Comparison of ENCODE assay signal across 25 cellular contexts in the genomic region with DNA sequence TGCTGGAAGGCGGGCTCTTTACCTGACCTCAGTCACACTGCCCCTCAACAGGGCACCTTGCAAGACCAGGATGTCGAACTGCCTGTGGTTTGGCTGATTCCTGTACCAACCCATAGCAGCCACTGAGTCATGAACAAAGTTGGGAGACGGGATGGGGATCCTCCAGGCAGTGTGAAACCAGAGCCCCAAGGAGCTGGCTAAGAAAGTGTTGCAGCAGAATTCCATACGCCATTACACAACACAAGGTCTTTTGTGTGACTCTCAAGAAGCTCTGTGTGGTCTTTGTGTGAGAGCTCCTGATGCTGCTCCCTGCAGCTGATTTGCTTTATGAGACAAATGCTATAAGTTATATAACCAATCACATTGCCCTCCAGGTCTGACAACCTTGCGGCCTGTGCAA.
"Had no signal": no experiment of that assay in that cellular context is flagged by ENCODE, and none has a peak within 500 bp of the region (broad histone marks: within the 10 kb centered on the region; RNA-seq: fewer than 3 reads in every experiment).

No MANE protein-coding gene starts in this region.

- H3K4me3 Mint-ChIP-seq: activated B cell treated with CpG ODN at 0.5 μM for 24 hours; activated CD4-positive, alpha-beta memory T cell treated with anti-CD3 and anti-CD28 coated beads for 36 hours; activated CD4-positive, alpha-beta T cell treated with anti-CD3 and anti-CD28 coated beads, Interleukin-2, amount 10 ng/mL, durations not matched to agents 7 days and 5 days; activated naive CD8-positive, alpha-beta T cell treated with anti-CD3 and anti-CD28 coated beads, Interleukin-2, amount 10 ng/mL, durations not matched to agents 7 days and 5 days; activated T-cell treated with anti-CD3 and anti-CD28 coated beads, Interleukin-2, amount 50 U/mL, for 72 hours; central memory CD8-positive, alpha-beta T cell; T-helper 1 cell treated with Interleukin-12 subunit alpha and Interleukin-12 subunit beta and Interleukin-4 antibody, amounts not matched to agents 30 μg/mL and 1 μg/mL, for 36 hours had no signal

- H3K4me1 Mint-ChIP-seq: activated B cell treated with CpG ODN at 0.5 μM for 24 hours; activated CD4-positive, alpha-beta T cell treated with anti-CD3 and anti-CD28 coated beads, Interleukin-2, amount 10 ng/mL, durations not matched to agents 7 days and 5 days; activated naive CD8-positive, alpha-beta T cell treated with anti-CD3 and anti-CD28 coated beads, Interleukin-2, amount 10 ng/mL, durations not matched to agents 7 days and 5 days; central memory CD8-positive, alpha-beta T cell had no signal

- H3K27ac Mint-ChIP-seq: activated B cell treated with CpG ODN at 0.5 μM for 24 hours; activated CD4-positive, alpha-beta memory T cell treated with anti-CD3 and anti-CD28 coated beads for 36 hours; activated CD4-positive, alpha-beta T cell treated with anti-CD3 and anti-CD28 coated beads, Interleukin-2, amount 10 ng/mL, durations not matched to agents 7 days and 5 days; activated naive CD8-positive, alpha-beta T cell treated with anti-CD3 and anti-CD28 coated beads, Interleukin-2, amount 10 ng/mL, durations not matched to agents 7 days and 5 days; activated T-cell treated with anti-CD3 and anti-CD28 coated beads, Interleukin-2, amount 50 U/mL, for 72 hours; activated T-helper 2 cell treated with anti-CD3 and anti-CD28 coated beads, Interferon-gamma antibody, Interleukin-2, Interleukin-4, amounts not matched to agents 10 μg/mL and 5 μg/mL and 100 μg/mL, durations not matched to agents 14 hours and 24 hours and 36 hours; T-helper 1 cell treated with Interleukin-12 subunit alpha and Interleukin-12 subunit beta and Interleukin-4 antibody, amounts not matched to agents 30 μg/mL and 1 μg/mL, for 36 hours had no signal

- H3K4me3 ChIP-seq: adrenal gland, MG63, Peyer's patch, SJSA1 had no signal

- H3K27me3 Mint-ChIP-seq: activated B cell treated with CpG ODN at 0.5 μM for 24 hours; activated CD4-positive, alpha-beta memory T cell treated with anti-CD3 and anti-CD28 coated beads for 36 hours; activated CD4-positive, alpha-beta T cell treated with anti-CD3 and anti-CD28 coated beads, Interleukin-2, amount 10 ng/mL, durations not matched to agents 7 days and 5 days; activated naive CD8-positive, alpha-beta T cell treated with anti-CD3 and anti-CD28 coated beads, Interleukin-2, amount 10 ng/mL, durations not matched to agents 7 days and 5 days; central memory CD8-positive, alpha-beta T cell had no signal

- H3K27ac ChIP-seq: adrenal gland, Peyer's patch, SJSA1 had no signal

- DNase-seq: activated B cell treated with CpG ODN at 0.5 μM for 24 hours; activated CD4-positive, alpha-beta memory T cell treated with anti-CD3 and anti-CD28 coated beads for 36 hours; activated CD4-positive, alpha-beta T cell treated with anti-CD3 and anti-CD28 coated beads for 1 hour; activated CD4-positive, alpha-beta T cell treated with anti-CD3 and anti-CD28 coated beads, Interleukin-2, amount 10 ng/mL, durations not matched to agents 7 days and 5 days; activated gamma-delta T cell treated with Interleukin-2 at 50 U/mL for 16 hours; activated naive CD4-positive, alpha-beta T cell treated with anti-CD3 and anti-CD28 coated beads, Interleukin-2, amount 50 U/mL, for 16 hours; activated naive CD8-positive, alpha-beta T cell treated with anti-CD3 and anti-CD28 coated beads, Interleukin-2, amount 10 ng/mL, durations not matched to agents 7 days and 5 days; activated T-cell treated with anti-CD3 and anti-CD28 coated beads for 4 hours; activated T-cell treated with anti-CD3 and anti-CD28 coated beads, Interleukin-2, amount 50 U/mL, for 72 hours; adrenal gland; anterior cingulate cortex; KBM-7; MG63; NCI-H1105; NCI-H1436; NCI-H1694 treated with DMSO at 0.1 percent for 48 hours; NCI-H2029 treated with DMSO at 0.1 percent for 48 hours; NCI-H446; NCI-H524; Peyer's patch; SHP77 had no signal

- H3K27me3 ChIP-seq: adrenal gland, MG63, Peyer's patch, SJSA1 had no signal

- H3K9me3 Mint-ChIP-seq: activated B cell treated with CpG ODN at 0.5 μM for 24 hours; activated CD4-positive, alpha-beta memory T cell treated with anti-CD3 and anti-CD28 coated beads for 36 hours; activated CD4-positive, alpha-beta T cell treated with anti-CD3 and anti-CD28 coated beads, Interleukin-2, amount 10 ng/mL, durations not matched to agents 7 days and 5 days; activated naive CD8-positive, alpha-beta T cell treated with anti-CD3 and anti-CD28 coated beads, Interleukin-2, amount 10 ng/mL, durations not matched to agents 7 days and 5 days; activated T-cell treated with anti-CD3 and anti-CD28 coated beads, Interleukin-2, amount 50 U/mL, for 72 hours; activated T-helper 2 cell treated with anti-CD3 and anti-CD28 coated beads, Interferon-gamma antibody, Interleukin-2, Interleukin-4, amounts not matched to agents 10 μg/mL and 5 μg/mL and 100 μg/mL, durations not matched to agents 14 hours and 24 hours and 36 hours; T-helper 1 cell treated with Interleukin-12 subunit alpha and Interleukin-12 subunit beta and Interleukin-4 antibody, amounts not matched to agents 30 μg/mL and 1 μg/mL, for 36 hours had no signal

- H3K36me3 ChIP-seq: adrenal gland, MG63, Peyer's patch, SJSA1 had no signal

- ATAC-seq: activated T-cell treated with anti-CD3 and anti-CD28 coated beads, Interleukin-2, amount 50 U/mL, for 72 hours had no signal

- H3K36me3 Mint-ChIP-seq: activated CD4-positive, alpha-beta memory T cell treated with anti-CD3 and anti-CD28 coated beads for 36 hours; activated naive CD8-positive, alpha-beta T cell treated with anti-CD3 and anti-CD28 coated beads, Interleukin-2, amount 10 ng/mL, durations not matched to agents 7 days and 5 days had no signal
